ENCODE assay signal across 9 cellular contexts in genomic region chr7:74430409-74430808, GRCh38. TPM values are rescaled to one million over a fixed set of nuclear protein-coding genes. Genes with fewer than 3 reads are reported as not detected.
DNase-seq lines count a peak whose midpoint lies in the region; ATAC-seq, FAIRE-seq and TF ChIP-seq lines count a peak whose summit lies in the region.
"Not testable (repeated sequence)": the region's sequence is repeated elsewhere in the genome, so short reads cannot be mapped to it uniquely, and the experiment has no call there.
"Had no signal": no experiment of that assay in that cellular context is flagged by ENCODE, and none has a peak within 500 bp of the region (broad histone marks: within the 10 kb centered on the region; RNA-seq: fewer than 3 reads in every experiment).

No MANE protein-coding gene starts in this region.

- H3K27ac ChIP-seq in A549 (peak overlapping the region; percentile 33 to 80; a peak in 5 of 6 replicates), SK-N-MC (peak overlapping the region; percentile 82), cingulate gyrus (ENCODE audit: low read depth, low read length) (peak overlapping the region; percentile 19), thyroid gland (peak overlapping the region in 2 of 3 donors; percentile 74 to 79)
- H3K27ac ChIP-seq in HEK293 (ENCODE audit: extremely low read depth, low read depth, low read length) = not testable (repeated sequence)

- CTCF ChIA-PET in A549 (lab: Yijun Ruan, JAX) = interaction anchor here (1.2 to 6.8 kb wide), 4 partner anchors 10 to 29 kb away, joined by 3 to 49 read pairs (median 4); no protein-coding TSS in a partner anchor
- CTCF ChIA-PET in HEK293 (lab: Yijun Ruan, JAX) = interaction anchor here (0.8 to 1.0 kb wide), 2 partner anchors 11 to 136 kb away, joined by 4 to 6 read pairs; no protein-coding TSS in a partner anchor

- POLR2A ChIA-PET in A549 (lab: Yijun Ruan, JAX); HEK293 (lab: Yijun Ruan, JAX): not testable (repeated sequence)

- not testable (repeated sequence) for TF ChIP-seq CTCF in A549 (IDR thresholded peaks at IDR 0.05); HEK293 (tag by site-specific recombination; IDR thresholded peaks at IDR 0.05); neural crest cell (conservative IDR thresholded peaks at IDR 0.05); thyroid gland (IDR thresholded peaks at IDR 0.05)

- not testable (repeated sequence) for TF ChIP-seq RAD21 in A549 (conservative IDR thresholded peaks at IDR 0.05 in 1 of 2, IDR thresholded peaks at IDR 0.05 in 1 of 2)

- peaks cover 27% of the 10 kb centered on the region for H3K4me1 ChIP-seq in A549
- H3K4me1 ChIP-seq in HEK293 (ENCODE audit: control insufficient read depth, insufficient read depth, low read length) = not testable (repeated sequence)
- peaks cover 8 to 21% of the 10 kb centered on the region in 2 donors for H3K4me1 ChIP-seq in thyroid gland

- peak overlapping the region; percentile 43 for H3K27ac Mint-ChIP-seq in neural crest cell (ENCODE audit: unreplicated experiment)

- H3K9ac ChIP-seq in SK-N-MC (ENCODE audit: insufficient read length) = not testable (repeated sequence)

- FAIRE-seq in A549 (lab: Jason Lieb, UNC) = not testable (repeated sequence)

- DNase-seq in A549 (ENCODE audit: low read depth in 1 of 2, low spot score in 1 of 2); SK-N-MC (ENCODE audit: low read depth, low spot score); neural crest cell (ENCODE audit: low read depth, low spot score); thyroid gland: not testable (repeated sequence)
- peak; percentile 11 for DNase-seq in Right ventricle myocardium inferior (ENCODE audit: missing footprints)
- DNase-seq in posterior vena cava (ENCODE audit: low spot score) = peak; percentile 42

- 69% methylated on average over 7 of the region's 9 CpGs for WGBS in A549 (ENCODE audit: missing lambda C conversion rate)
- WGBS in thyroid gland, 2 donors = 88 to 90% methylated on average over 7 to 9 of the region's 9 CpGs

- H3K36me3 Mint-ChIP-seq in neural crest cell (ENCODE audit: low read depth) = not testable (repeated sequence)

- not testable (repeated sequence) for H3K9me3 Mint-ChIP-seq in neural crest cell

- not testable (repeated sequence) for TF ChIP-seq POLR2A in A549 (IDR thresholded peaks at IDR 0.05; ENCODE audit: low read length); thyroid gland (IDR thresholded peaks at IDR 0.05)

- not testable (repeated sequence) for H3K4me3 Mint-ChIP-seq in neural crest cell

- not testable (repeated sequence) for H3K27me3 Mint-ChIP-seq in neural crest cell (ENCODE audit: low read depth)

- not testable (repeated sequence) for H3K4me1 Mint-ChIP-seq in neural crest cell

- not testable (repeated sequence) for H3K9me3 ChIP-seq in A549; HEK293 (ENCODE audit: control insufficient read depth, insufficient read depth, low read depth, low read length); SK-N-MC (ENCODE audit: low read depth, low read length); thyroid gland

- intact Hi-C loops in Right ventricle myocardium inferior (cut with DNase I); posterior vena cava (cut with DNase I); thyroid gland (cut with DNase I): not testable (repeated sequence)

- not testable (repeated sequence) for H3K27me3 ChIP-seq in thyroid gland

- not testable (repeated sequence) for H3K4me3 ChIP-seq in A549; HEK293 (ENCODE audit: low read depth, low read length); SK-N-MC; thyroid gland (replicated peaks in 1 of 3)

- TF ChIP-seq EP300 in A549 (IDR thresholded peaks at IDR 0.05) = not testable (repeated sequence)

- not testable (repeated sequence) for ATAC-seq in A549, Right ventricle myocardium inferior

- not testable (repeated sequence) for H3K36me3 ChIP-seq in HEK293 (ENCODE audit: control insufficient read depth in 2 of 2, insufficient read depth in 1 of 2, low read length in 2 of 2); SK-N-MC (ENCODE audit: insufficient read depth, low read length); thyroid gland

- not testable (repeated sequence) for H3K4me2 ChIP-seq in A549

TF ChIP-seq in HEK293, 187 proteins besides CTCF, POLR2A, EP300 and RAD21:
- peak; percentile 88 for TF ChIP-seq KLF1 (tag by site-specific recombination; IDR thresholded peaks at IDR 0.05)

RNA-seq across cellular contexts. Expression of gene GTF2IRD1, which starts 23.3 kb away (rescaled TPM):
- polyA plus RNA-seq in A549 (2011; rRNA removed) (20.5 and 23.2 TPM in 2 replicates), A549 (2017; fragmentation: RNase III; extraction: RNeasy Plus Mini Kit Qiagen cat#74134 plus additional on column Dnase treatment) (19.9 to 21.7 TPM (median 21.5 TPM) in 3 replicates)
- 19.0 and 21.6 TPM in 2 replicates for polyA plus RNA-seq in A549 (2012; cell fraction: cytosol; rRNA removed)
- polyA plus RNA-seq in A549 (2012; cell fraction: nucleus; rRNA removed) = 21.1 and 26.9 TPM in 2 replicates
- 16.4 and 25.3 TPM in 2 replicates for polyA minus RNA-seq in A549 (2011; rRNA and poly(A)+ RNA removed)
- total RNA-seq in Right ventricle myocardium inferior (19.1 TPM), neural crest cell (48.0 and 50.1 TPM in 2 replicates), posterior vena cava (10 to 100 TPM; 14.7 to 17.0 TPM), thyroid gland (10 to 100 TPM; 28.1 to 41.1 (median 31.0) TPM)
- polyA plus RNA-seq: IgD-negative memory B cell had no signal
